Comparison of ENCODE assay signal across 8 cellular contexts in genomic region chr7:50416509-50417299, GRCh38.
DNase-seq lines count a peak whose midpoint lies in the region; ATAC-seq lines count a peak whose summit lies in the region.

No MANE protein-coding gene starts in this region.

- ATAC-seq in GM18909 (IDR thresholded peaks at IDR 0.05; ENCODE audit: poor library complexity, unreplicated experiment) (peak; percentile 83), HG02759 (IDR thresholded peaks at IDR 0.05; ENCODE audit: unreplicated experiment) (peak; percentile 76)

- peak; percentile 82 for DNase-seq in NOMO-1 treated with dmso at 0.1 percent for 144 hours (lab: John Stamatoyannopoulos, UW; ENCODE audit: unreplicated experiment)
- DNase-seq in medulla oblongata (ENCODE audit: extremely low spot score) = peak; percentile 62
- no peak for DNase-seq in AG20443 (ENCODE audit: low spot score)
- no peak for DNase-seq in DMS 273 treated with DMSO at 0.1 percent for 48 hours (lab: John Stamatoyannopoulos, UW)
- DNase-seq in hepatic stellate cell (ENCODE audit: low spot score) = no peak
- DNase-seq in effector CD4-positive, alpha-beta T cell = no peak

Comparison
In these comparisons a context has a peak if more than half of its experiments do, and no peak if none do; other contexts are left out.
1. DNase-seq: peak in NOMO-1 treated with dmso at 0.1 percent for 144 hours (single experiment) and medulla oblongata (single experiment); none in AG20443 (single experiment), DMS 273 treated with DMSO at 0.1 percent for 48 hours (single experiment), hepatic stellate cell (single experiment) and effector CD4-positive, alpha-beta T cell (single experiment).